In genomic region chr7:127650842-127651555, GRCh38 we compare ENCODE assay signal across 8 cellular contexts. TPM values are rescaled to one million over a fixed set of nuclear protein-coding genes. Genes with fewer than 3 reads are reported as not detected.
DNase-seq lines count a peak whose midpoint lies in the region; ATAC-seq and TF ChIP-seq lines count a peak whose summit lies in the region.

No MANE protein-coding gene starts in this region.

- TSS peak; percentile 97 for BruUV-seq in A673 (replicated peaks; lab: Mats Ljungman, UMichigan)

- intact Hi-C loops in A673 (cut with micrococcal nuclease; ENCODE audit: unreplicated experiment) = no loop called here

- CTCF ChIA-PET in A673 (lab: Charles Lee) = no interaction called here

- ATAC-seq in GM19438 (IDR thresholded peaks at IDR 0.05; ENCODE audit: low read depth, unreplicated experiment) = peak; percentile 1
- ATAC-seq in RWPE2 (ENCODE audit: low read depth) = no peak; the same call in 2 of the 3 replicates

- H3K36me3 ChIP-seq in A673 (ENCODE audit: insufficient read depth, low read length, poor library complexity, severe bottlenecking) = no peaks in the 10 kb centered on the region
- H3K36me3 ChIP-seq in RWPE2 (ENCODE audit: low read depth) = peaks cover 25% of the 10 kb centered on the region
- peaks cover 0 to 3% of the 10 kb centered on the region in 2 donors for H3K36me3 ChIP-seq in duodenal mucosa (ENCODE audit: control insufficient read depth in 1 of 2, insufficient read depth in 2 of 2, low read length in 2 of 2)

- H3K9me3 ChIP-seq in A673 (ENCODE audit: low read depth, low read length, poor library complexity, severe bottlenecking) = no peaks in the 10 kb centered on the region
- no peaks in the 10 kb centered on the region for H3K9me3 ChIP-seq in RWPE2 (ENCODE audit: severe bottlenecking)
- no peaks in the 10 kb centered on the region for H3K9me3 ChIP-seq in duodenal mucosa (ENCODE audit: control insufficient read depth in 1 of 2, low read length in 2 of 2)
- no peaks in the 10 kb centered on the region for H3K9me3 ChIP-seq in mononuclear cell (ENCODE audit: low read depth, low read length)

- H3K27ac ChIP-seq in A673 (ENCODE audit: low read depth, low read length, poor library complexity, severe bottlenecking) (peak overlapping the region; percentile 90), RWPE2 (ENCODE audit: poor library complexity, severe bottlenecking) (peak overlapping the region; percentile 52), duodenal mucosa (ENCODE audit: low read depth, low read length) (peak overlapping the region; percentile 91)

- DNase-seq in A673 (ENCODE audit: low spot score) = no peak
- DNase-seq in RWPE2 (ENCODE audit: low spot score) = no peak
- DNase-seq in T1000 (lab: John Stamatoyannopoulos, UW) = no peak
- no peak for DNase-seq in NCI-H187 treated with DMSO at 0.1 percent for 48 hours (lab: John Stamatoyannopoulos, UW)
- DNase-seq in GM03348 (ENCODE audit: low spot score) = no peak

- H3K4me1 ChIP-seq in A673 (ENCODE audit: insufficient read depth, low read length, poor library complexity, severe bottlenecking) (peaks cover 17% of the 10 kb centered on the region), RWPE2 (ENCODE audit: insufficient read depth, poor library complexity, severe bottlenecking) (peaks cover 17% of the 10 kb centered on the region), duodenal mucosa (ENCODE audit: control insufficient read depth in 1 of 2, insufficient read depth in 2 of 2, low read length in 2 of 2) (peaks cover 24 to 28% of the 10 kb centered on the region in 2 donors), mononuclear cell (ENCODE audit: insufficient read depth, low read length) (peaks cover 45% of the 10 kb centered on the region)

- H3K27me3 ChIP-seq in A673 (replicated peaks; ENCODE audit: insufficient read depth, low read depth, low read length, poor library complexity) (no peaks in the 10 kb centered on the region), RWPE2 (ENCODE audit: insufficient read depth, poor library complexity, severe bottlenecking) (no peaks in the 10 kb centered on the region), duodenal mucosa (ENCODE audit: control insufficient read depth in 1 of 2, insufficient read depth in 2 of 2, low read length in 2 of 2) (no peaks in the 10 kb centered on the region), mononuclear cell (ENCODE audit: insufficient read depth, low read length) (no peaks in the 10 kb centered on the region)

- POLR2A ChIA-PET in A673 (lab: Charles Lee; ENCODE audit: low non-redundant PET) = no interaction called here

- TF ChIP-seq CTCF in A673 (conservative IDR thresholded peaks at IDR 0.05; ENCODE audit: low read depth, low read length) = no peak
- no peak for TF ChIP-seq CTCF in RWPE2 (IDR thresholded peaks at IDR 0.05; ENCODE audit: poor library complexity, severe bottlenecking)

- H3K9ac ChIP-seq in duodenal mucosa (ENCODE audit: low read depth in 1 of 2, low read length in 2 of 2) = peak overlapping the region; percentile 89 to 91

- peak overlapping the region; percentile 71 for H3K4me3 ChIP-seq in A673 (ENCODE audit: low read depth, low read length, poor library complexity, severe bottlenecking)
- H3K4me3 ChIP-seq in RWPE2 (ENCODE audit: severe bottlenecking) = peak overlapping the region; percentile 91
- peak overlapping the region; percentile 77 to 87 for H3K4me3 ChIP-seq in duodenal mucosa (ENCODE audit: low read depth in 1 of 2, low read length in 2 of 2)
- H3K4me3 ChIP-seq in mononuclear cell (ENCODE audit: low read length) = peak overlapping the region; percentile 85

RNA-seq across cellular contexts. Expression of gene SND1, which starts 1.0 kb away (rescaled TPM):
- total RNA-seq in A673 (2021) = 177 and 180 TPM in 2 replicates
- total RNA-seq in mononuclear cell = 80.2 TPM

RNA-seq across cellular contexts. Expression of gene PAX4, which starts 33.1 kb away (rescaled TPM):
- not detected in 2 replicates for total RNA-seq in A673 (2021)
- not detected for total RNA-seq in mononuclear cell

RNA-seq across cellular contexts. Expression of gene FSCN3, which starts 57.5 kb away (rescaled TPM):
- total RNA-seq in A673 (2021) (0.52 and 0.83 TPM in 2 replicates), mononuclear cell (1.4 TPM)
